In the genomic region with DNA sequence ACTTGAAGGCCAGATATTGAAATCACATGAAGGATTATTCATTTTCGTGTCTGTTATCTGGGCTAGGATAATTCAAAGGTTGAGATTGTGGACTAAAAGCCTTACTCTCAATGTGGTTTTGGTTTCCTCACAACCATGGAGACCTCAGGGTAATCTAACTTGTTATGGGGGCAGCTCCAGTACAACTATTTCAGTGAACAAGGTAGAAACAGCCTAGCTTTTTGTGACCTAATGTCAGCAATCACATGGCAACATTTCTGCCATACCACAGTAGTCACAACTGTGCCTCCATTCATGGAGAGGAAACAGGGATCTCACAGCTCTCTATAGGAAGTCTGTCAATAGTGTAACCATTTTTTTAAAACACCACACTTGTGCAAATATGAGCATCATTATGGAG, we compare ENCODE assay signal across 26 cellular contexts.
"Had no signal": no experiment of that assay in that cellular context is flagged by ENCODE, and none has a peak within 500 bp of the region (broad histone marks: within the 10 kb centered on the region; RNA-seq: fewer than 3 reads in every experiment).

No MANE protein-coding gene starts in this region.

- H2AFZ ChIP-seq: neural progenitor cell had no signal

- ATAC-seq: left cardiac atrium; left lung; lower lobe of right lung; natural killer cell; sciatic nerve; stimulated activated effector memory CD8-positive, alpha-beta T cell treated with anti-CD3 and anti-CD28 coated beads, Interleukin-12 subunit alpha, Interleukin-12 subunit beta, amount 100 ng/mL, for 72 hours; stimulated activated naive CD8-positive, alpha-beta T cell treated with anti-CD3 and anti-CD28 coated beads, Interleukin-15, amount 100 ng/mL, for 72 hours; upper lobe of right lung had no signal

- H3K27ac ChIP-seq: left lung, lower lobe of right lung, neural progenitor cell, neutrophil, ovary, right atrium auricular region, skin epidermis, spleen, tibial nerve, upper lobe of right lung had no signal

- H3K27ac Mint-ChIP-seq: naive B cell; natural killer cell; nephron progenitor cell; neural progenitor cell; progenitor cell of endocrine pancreas; stimulated activated effector memory CD8-positive, alpha-beta T cell treated with anti-CD3 and anti-CD28 coated beads, Interleukin-12 subunit alpha, Interleukin-12 subunit beta, amount 100 ng/mL, for 72 hours; stimulated activated naive CD8-positive, alpha-beta T cell treated with anti-CD3 and anti-CD28 coated beads, Interleukin-15, amount 100 ng/mL, for 72 hours had no signal

- H3K36me3 ChIP-seq: left lung, lower lobe of right lung, neural progenitor cell, neutrophil, ovary, right atrium auricular region, spleen, tibial nerve, upper lobe of right lung had no signal

- H3K36me3 Mint-ChIP-seq: naive B cell; natural killer cell; neural progenitor cell; stimulated activated effector memory CD8-positive, alpha-beta T cell treated with anti-CD3 and anti-CD28 coated beads, Interleukin-12 subunit alpha, Interleukin-12 subunit beta, amount 100 ng/mL, for 72 hours had no signal

- H3K27me3 ChIP-seq: left lung, neural progenitor cell, neutrophil, ovary, right atrium auricular region, spleen, tibial nerve, upper lobe of right lung had no signal

- H3K4me1 ChIP-seq: left lung, lower lobe of right lung, neural progenitor cell, right atrium auricular region, spleen, tibial nerve, upper lobe of right lung had no signal

- H3K27me3 Mint-ChIP-seq: naive B cell; progenitor cell of endocrine pancreas; stimulated activated naive CD8-positive, alpha-beta T cell treated with anti-CD3 and anti-CD28 coated beads, Interleukin-15, amount 100 ng/mL, for 72 hours had no signal

- H3K9me3 ChIP-seq: left lung, lower lobe of right lung, neutrophil, ovary, right atrium auricular region, spleen, tibial nerve, upper lobe of right lung had no signal

- DNase-seq: head of caudate nucleus; kidney glomerular epithelial cell; left cardiac atrium; left lung; lower lobe of right lung; mammary epithelial cell; mesenchymal stem cell; naive B cell; natural killer cell; nephron progenitor cell; occipital lobe; ovary; spleen; stimulated activated CD4-positive, alpha-beta T cell treated with anti-CD3 and anti-CD28 coated beads, Interleukin-4, amount 100 ng/mL, for 24 hours; stimulated activated naive CD4-positive, alpha-beta T cell treated with Interleukin-2 at 50 U/mL for 16 hours; stimulated activated naive CD8-positive, alpha-beta T cell treated with anti-CD3 and anti-CD28 coated beads, Interleukin-15, amount 100 ng/mL, for 72 hours; substantia nigra; upper lobe of right lung had no signal

- H3K4me3 Mint-ChIP-seq: naive B cell; natural killer cell; nephron progenitor cell; neural progenitor cell; stimulated activated effector memory CD8-positive, alpha-beta T cell treated with anti-CD3 and anti-CD28 coated beads, Interleukin-12 subunit alpha, Interleukin-12 subunit beta, amount 100 ng/mL, for 72 hours; stimulated activated naive CD8-positive, alpha-beta T cell treated with anti-CD3 and anti-CD28 coated beads, Interleukin-15, amount 100 ng/mL, for 72 hours had no signal

- H3K4me2 ChIP-seq: neural progenitor cell had no signal

- H3K4me3 ChIP-seq: left lung, lower lobe of right lung, neural progenitor cell, ovary, right atrium auricular region, skin epidermis, spleen, tibial nerve, upper lobe of right lung had no signal

- H3K4me1 Mint-ChIP-seq: naive B cell; natural killer cell; neural progenitor cell; stimulated activated effector memory CD8-positive, alpha-beta T cell treated with anti-CD3 and anti-CD28 coated beads, Interleukin-12 subunit alpha, Interleukin-12 subunit beta, amount 100 ng/mL, for 72 hours; stimulated activated naive CD8-positive, alpha-beta T cell treated with anti-CD3 and anti-CD28 coated beads, Interleukin-15, amount 100 ng/mL, for 72 hours had no signal
